In the genomic region with DNA sequence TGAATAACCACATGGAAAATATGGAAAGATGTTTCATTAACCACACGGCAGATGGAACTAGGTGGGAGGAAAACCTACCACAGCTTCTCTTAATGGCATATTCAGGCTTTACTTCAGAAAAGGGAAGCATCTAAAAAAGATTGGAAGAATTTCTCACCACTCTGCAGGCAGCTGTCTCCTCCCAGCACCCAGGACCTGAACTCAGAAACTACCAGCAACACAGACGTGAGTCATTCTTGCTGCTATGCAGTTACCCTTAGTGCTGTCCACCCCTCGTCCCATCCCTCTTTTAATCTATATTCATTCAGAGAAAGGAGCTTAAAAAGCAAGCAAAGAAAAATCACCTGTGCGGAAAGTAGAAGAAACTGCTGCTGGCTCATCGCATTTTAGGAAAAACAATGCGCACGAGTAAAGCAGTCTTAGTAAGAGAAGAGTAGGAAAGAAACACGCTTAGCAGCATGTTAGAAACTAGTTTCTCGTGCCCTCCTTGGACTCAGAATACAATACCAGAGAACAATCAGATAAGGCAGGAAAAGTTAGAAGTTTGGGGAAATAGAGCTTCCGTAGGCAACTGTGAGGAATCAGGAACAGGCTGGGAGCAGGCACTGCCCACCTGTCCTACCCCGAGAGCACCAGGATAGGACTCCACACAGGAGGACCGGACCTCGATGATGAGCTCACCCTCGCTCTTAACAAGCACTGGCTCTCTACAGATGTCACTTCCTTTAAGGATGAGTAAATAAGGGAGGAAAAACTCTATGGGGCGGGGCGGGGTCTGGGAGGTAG, we compare ENCODE assay signal across 8 cellular contexts. TPM values are rescaled to one million over a fixed set of nuclear protein-coding genes. Genes with fewer than 3 reads are reported as not detected.
A peak's percentile ranks its signal among the peaks of the same experiment; 100 is the strongest.
DNase-seq lines count a peak whose midpoint lies in the region; ATAC-seq and TF ChIP-seq lines count a peak whose summit lies in the region.

No MANE protein-coding gene starts in this region.

- peaks cover 46% of the 10 kb centered on the region for H3K4me1 Mint-ChIP-seq in CD14-positive monocyte

- no peak for DNase-seq in CD14-positive monocyte (ENCODE audit: low spot score)
- peak; percentile 21 for DNase-seq in NCI-H774 (lab: John Stamatoyannopoulos, UW)
- peak in 2 of 61 donors; percentile 11 to 26 for DNase-seq in caudate nucleus (lab: John Stamatoyannopoulos, UW)
- no peak for DNase-seq in foreskin melanocyte
- DNase-seq in DMS79 treated with DMSO at 0.1 percent for 48 hours (lab: John Stamatoyannopoulos, UW), result no peak
- no peak for DNase-seq in HUDEP-2 (lab: John Stamatoyannopoulos, UW; ENCODE audit: unreplicated experiment in 76 of 76)

- intact Hi-C loops in CD14-positive monocyte (cut with micrococcal nuclease), result loop anchor here in 1 of 2 donors (10.0 kb wide), 3 partner anchors 79 to 379 kb away; a partner anchor contains a TSS

- H3K4me3 ChIP-seq in subcutaneous abdominal adipose tissue (ENCODE audit: low read depth in 1 of 5, low read length in 5 of 5), result peak overlapping the region in 3 of 5 donors; percentile 27 to 50 (median 28)

- no peaks in the 10 kb centered on the region for H3K36me3 Mint-ChIP-seq in CD14-positive monocyte

- peaks cover 1 to 2% (median 2%) of the 10 kb centered on the region in 3 donors for H3K27me3 Mint-ChIP-seq in CD14-positive monocyte (ENCODE audit: low read depth in 3 of 3)

- H3K4me1 ChIP-seq in subcutaneous abdominal adipose tissue (ENCODE audit: control insufficient read depth in 5 of 5, insufficient read depth in 5 of 5, low read length in 5 of 5), result peaks cover 0 to 13% (median 6%) of the 10 kb centered on the region in 5 donors

- peaks cover 0 to 9% (median 0%) of the 10 kb centered on the region in 7 donors for H3K9me3 Mint-ChIP-seq in CD14-positive monocyte

- H3K4me3 Mint-ChIP-seq in CD14-positive monocyte, result no peak overlapping the region

- peak overlapping the region; percentile 8 for H3K27ac ChIP-seq in caudate nucleus (ENCODE audit: low read depth, low read length)
- H3K27ac ChIP-seq in subcutaneous abdominal adipose tissue (ENCODE audit: low read depth, low read length), result no peak overlapping the region

- H3K36me3 ChIP-seq in subcutaneous abdominal adipose tissue (ENCODE audit: control insufficient read depth in 5 of 5, insufficient read depth in 5 of 5, low read length in 5 of 5), result no peaks in the 10 kb centered on the region

- no peaks in the 10 kb centered on the region for H3K27me3 ChIP-seq in subcutaneous abdominal adipose tissue (ENCODE audit: control insufficient read depth in 5 of 5, insufficient read depth in 4 of 5, low read length in 5 of 5)

- H3K27ac Mint-ChIP-seq in CD14-positive monocyte, result peak overlapping the region; percentile 10 to 89 (median 50)

- no peak for TF ChIP-seq CTCF in CD14-positive monocyte (IDR thresholded peaks at IDR 0.05)

- H3K9ac ChIP-seq in subcutaneous abdominal adipose tissue (ENCODE audit: low read length in 5 of 5), result no peak overlapping the region

- peak; percentile 28 for ATAC-seq in GM19351 (IDR thresholded peaks at IDR 0.05; ENCODE audit: unreplicated experiment)

- H3K9me3 ChIP-seq in subcutaneous abdominal adipose tissue (ENCODE audit: control insufficient read depth in 5 of 5, low read length in 5 of 5), result peaks cover 0 to 3% (median 0%) of the 10 kb centered on the region in 5 donors

RNA-seq across cellular contexts. Expression of a gene that starts 48.1 kb away (rescaled TPM):
- under 1 TPM in 1 of 2 donors, not detected in 1; 0.05 TPM for polyA plus RNA-seq in CD14-positive monocyte
